In the genomic region with DNA sequence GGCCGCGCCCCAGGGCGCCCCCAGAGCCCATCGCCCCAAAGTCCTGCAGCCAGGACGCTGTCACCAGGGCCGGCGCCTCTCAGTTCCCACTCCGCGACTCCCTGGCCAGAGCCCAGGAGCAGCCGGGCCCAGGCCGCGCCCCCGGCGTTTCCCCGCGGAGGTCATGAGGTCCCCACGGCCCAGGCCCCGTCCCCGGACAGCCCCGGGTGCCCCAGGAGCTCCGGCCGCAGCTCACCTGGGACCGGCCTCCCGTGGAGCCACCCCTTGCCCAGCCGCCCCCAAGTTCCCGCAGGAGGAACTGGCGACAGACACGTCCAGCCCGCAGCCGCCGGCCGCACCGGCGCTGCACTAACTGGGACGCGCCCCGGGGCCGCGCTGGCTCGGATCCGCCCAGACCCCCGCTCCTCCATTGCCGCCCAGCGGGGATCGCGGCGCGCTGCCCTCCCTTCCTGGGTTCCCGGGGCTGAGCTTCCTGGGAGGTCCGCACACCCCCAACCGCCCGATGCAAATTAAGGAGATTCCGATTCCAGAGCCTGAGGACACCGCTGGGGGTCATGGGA, we compare ENCODE assay signal across 11 cellular contexts. TPM values are rescaled to one million over a fixed set of nuclear protein-coding genes. Genes with fewer than 3 reads are reported as not detected.
A peak's percentile ranks its signal among the peaks of the same experiment; 100 is the strongest.
DNase-seq lines count a peak whose midpoint lies in the region; ATAC-seq and TF ChIP-seq lines count a peak whose summit lies in the region.
"Had no signal": no experiment of that assay in that cellular context is flagged by ENCODE, and none has a peak within 500 bp of the region (broad histone marks: within the 10 kb centered on the region; RNA-seq: fewer than 3 reads in every experiment).

No MANE protein-coding gene starts in this region.

- peaks cover 34% of the 10 kb centered on the region for H3K27me3 Mint-ChIP-seq in activated CD8-positive, alpha-beta T cell treated with anti-CD3 and anti-CD28 coated beads for 36 hours
- H3K27me3 Mint-ChIP-seq in activated CD8-positive, alpha-beta T cell treated with anti-CD3 and anti-CD28 coated beads, Interleukin-2, amount 10 ng/mL, durations not matched to agents 7 days and 5 days (ENCODE audit: low read depth) = peaks cover 21% of the 10 kb centered on the region
- H3K27me3 Mint-ChIP-seq in naive thymus-derived CD4-positive, alpha-beta T cell = peaks cover 39 to 69% (median 48%) of the 10 kb centered on the region in 5 donors

- H3K27me3 ChIP-seq in naive thymus-derived CD4-positive, alpha-beta T cell (ENCODE audit: control insufficient read depth in 2 of 2, insufficient read depth in 2 of 2, low read length in 2 of 2) = peaks cover 0 to 5% of the 10 kb centered on the region in 2 donors
- no peaks in the 10 kb centered on the region for H3K27me3 ChIP-seq in thoracic aorta (replicated peaks; ENCODE audit: insufficient read depth)

- no peak overlapping the region for H3K27ac ChIP-seq in naive thymus-derived CD4-positive, alpha-beta T cell (ENCODE audit: low read depth, low read length)
- no peak overlapping the region for H3K27ac ChIP-seq in thoracic aorta
- no peak overlapping the region for H3K27ac ChIP-seq in RWPE1

- H3K4me3 ChIP-seq in fibroblast of pulmonary artery (replicated peaks; ENCODE audit: low read depth, low read length) = peak overlapping the region; percentile 7
- no peak overlapping the region for H3K4me3 ChIP-seq in naive thymus-derived CD4-positive, alpha-beta T cell (ENCODE audit: low read length)
- H3K4me3 ChIP-seq in thoracic aorta = peak overlapping the region; percentile 51

- no peaks in the 10 kb centered on the region for H3K36me3 ChIP-seq in naive thymus-derived CD4-positive, alpha-beta T cell (ENCODE audit: control insufficient read depth in 2 of 3, insufficient read depth in 3 of 3, low read length in 3 of 3)
- H3K36me3 ChIP-seq in thoracic aorta = no peaks in the 10 kb centered on the region

- peaks cover 10% of the 10 kb centered on the region for H3K36me3 Mint-ChIP-seq in activated CD8-positive, alpha-beta T cell treated with anti-CD3 and anti-CD28 coated beads for 36 hours (ENCODE audit: low read depth)
- no peaks in the 10 kb centered on the region for H3K36me3 Mint-ChIP-seq in activated CD8-positive, alpha-beta T cell treated with anti-CD3 and anti-CD28 coated beads, Interleukin-2, amount 10 ng/mL, durations not matched to agents 7 days and 5 days (ENCODE audit: low read depth)
- H3K36me3 Mint-ChIP-seq in naive thymus-derived CD4-positive, alpha-beta T cell = peaks cover 0 to 10% (median 4%) of the 10 kb centered on the region in 5 donors

- CTCF ChIA-PET in activated CD8-positive, alpha-beta T cell treated with anti-CD3 and anti-CD28 coated beads for 36 hours (lab: Charles Lee) = no interaction called here
- CTCF ChIA-PET in activated CD8-positive, alpha-beta T cell treated with anti-CD3 and anti-CD28 coated beads, Interleukin-2, amount 10 ng/mL, durations not matched to agents 7 days and 5 days (lab: Charles Lee) = no interaction called here
- CTCF ChIA-PET in naive thymus-derived CD4-positive, alpha-beta T cell (lab: Charles Lee) = no interaction called here
- CTCF ChIA-PET in RWPE1 (lab: Yijun Ruan, JAX) = no interaction called here

- peaks cover 0 to 5% (median 0%) of the 10 kb centered on the region in 3 experiments for H3K9me3 ChIP-seq in naive thymus-derived CD4-positive, alpha-beta T cell (ENCODE audit: control insufficient read depth in 2 of 3, low read length in 3 of 3)
- no peaks in the 10 kb centered on the region for H3K9me3 ChIP-seq in thoracic aorta

- H3K4me1 Mint-ChIP-seq in activated CD8-positive, alpha-beta T cell treated with anti-CD3 and anti-CD28 coated beads for 36 hours (ENCODE audit: low read depth) = peaks cover 7% of the 10 kb centered on the region
- H3K4me1 Mint-ChIP-seq in activated CD8-positive, alpha-beta T cell treated with anti-CD3 and anti-CD28 coated beads, Interleukin-2, amount 10 ng/mL, durations not matched to agents 7 days and 5 days (ENCODE audit: low read depth) = no peaks in the 10 kb centered on the region
- H3K4me1 Mint-ChIP-seq in naive thymus-derived CD4-positive, alpha-beta T cell = peaks cover 0 to 11% (median 4%) of the 10 kb centered on the region in 7 donors
- H3K4me1 Mint-ChIP-seq: activated CD8-positive, alpha-beta memory T cell treated with anti-CD3 and anti-CD28 coated beads, Interleukin-2, amount 10 ng/mL, durations not matched to agents 7 days and 5 days had no signal

- no peak for TF ChIP-seq CTCF in activated CD8-positive, alpha-beta T cell treated with anti-CD3 and anti-CD28 coated beads for 36 hours (IDR thresholded peaks at IDR 0.05)
- no peak for TF ChIP-seq CTCF in fibroblast of pulmonary artery (IDR thresholded peaks at IDR 0.05; ENCODE audit: low read length, missing control alignments)
- TF ChIP-seq CTCF in thoracic aorta (IDR thresholded peaks at IDR 0.05) = no peak
- no peak for TF ChIP-seq CTCF in RWPE1 (conservative IDR thresholded peaks at IDR 0.05; ENCODE audit: low read depth)

- ATAC-seq in activated CD8-positive, alpha-beta T cell treated with anti-CD3 and anti-CD28 coated beads for 36 hours = no peak
- no peak for ATAC-seq in activated CD8-positive, alpha-beta T cell treated with anti-CD3 and anti-CD28 coated beads, Interleukin-2, amount 10 ng/mL, durations not matched to agents 7 days and 5 days
- ATAC-seq in naive thymus-derived CD4-positive, alpha-beta T cell = no peak
- ATAC-seq in thoracic aorta (ENCODE audit: insufficient number of reproducible peaks, low FRiP score, low read depth) = no peak
- ATAC-seq: activated CD8-positive, alpha-beta memory T cell treated with anti-CD3 and anti-CD28 coated beads, Interleukin-2, amount 10 ng/mL, durations not matched to agents 7 days and 5 days had no signal

- POLR2A ChIA-PET in activated CD8-positive, alpha-beta T cell treated with anti-CD3 and anti-CD28 coated beads for 36 hours (lab: Charles Lee) = no interaction called here
- POLR2A ChIA-PET in activated CD8-positive, alpha-beta T cell treated with anti-CD3 and anti-CD28 coated beads, Interleukin-2, amount 10 ng/mL, durations not matched to agents 7 days and 5 days (lab: Charles Lee) = no interaction called here
- POLR2A ChIA-PET in naive thymus-derived CD4-positive, alpha-beta T cell (lab: Charles Lee) = no interaction called here
- POLR2A ChIA-PET in RWPE1 (lab: Yijun Ruan, JAX; ENCODE audit: low non-redundant PET) = no interaction called here

- no peak overlapping the region for H3K27ac Mint-ChIP-seq in activated CD8-positive, alpha-beta T cell treated with anti-CD3 and anti-CD28 coated beads for 36 hours
- no peak overlapping the region for H3K27ac Mint-ChIP-seq in activated CD8-positive, alpha-beta T cell treated with anti-CD3 and anti-CD28 coated beads, Interleukin-2, amount 10 ng/mL, durations not matched to agents 7 days and 5 days
- no peak overlapping the region for H3K27ac Mint-ChIP-seq in naive thymus-derived CD4-positive, alpha-beta T cell
- H3K27ac Mint-ChIP-seq: activated CD8-positive, alpha-beta memory T cell treated with anti-CD3 and anti-CD28 coated beads, Interleukin-2, amount 10 ng/mL, durations not matched to agents 7 days and 5 days had no signal

- peak; percentile 4 for DNase-seq in activated CD8-positive, alpha-beta T cell treated with anti-CD3 and anti-CD28 coated beads for 36 hours
- DNase-seq in activated CD8-positive, alpha-beta T cell treated with anti-CD3 and anti-CD28 coated beads, Interleukin-2, amount 10 ng/mL, durations not matched to agents 7 days and 5 days = no peak
- DNase-seq in fibroblast of pulmonary artery (ENCODE audit: low read depth) (no peak), thoracic aorta (ENCODE audit: low spot score) (no peak), SHP77 treated with DMSO at 0.1 percent for 48 hours (lab: John Stamatoyannopoulos, UW) (no peak), cerebellar nuclear complex (lab: John Stamatoyannopoulos, UW) (no peak), RWPE1 (ENCODE audit: low spot score) (no peak)
- DNase-seq in naive thymus-derived CD4-positive, alpha-beta T cell = no peak
- DNase-seq: activated CD8-positive, alpha-beta memory T cell treated with anti-CD3 and anti-CD28 coated beads, Interleukin-2, amount 10 ng/mL, durations not matched to agents 7 days and 5 days; NCI-H1436 treated with DMSO at 0.1 percent for 48 hours; SIG-M5 had no signal

- intact Hi-C loops in activated CD8-positive, alpha-beta T cell treated with anti-CD3 and anti-CD28 coated beads for 36 hours (cut with micrococcal nuclease) = no loop called here
- intact Hi-C loops in naive thymus-derived CD4-positive, alpha-beta T cell (cut with micrococcal nuclease) = loop anchor here in 1 of 2 donors (10.0 kb wide), 1 partner anchor 117 kb away; no protein-coding TSS in a partner anchor

- H3K9me3 Mint-ChIP-seq in activated CD8-positive, alpha-beta T cell treated with anti-CD3 and anti-CD28 coated beads for 36 hours = peaks cover 11% of the 10 kb centered on the region
- H3K9me3 Mint-ChIP-seq in activated CD8-positive, alpha-beta T cell treated with anti-CD3 and anti-CD28 coated beads, Interleukin-2, amount 10 ng/mL, durations not matched to agents 7 days and 5 days (ENCODE audit: insufficient read depth) = no peaks in the 10 kb centered on the region
- peaks cover 0 to 29% (median 17%) of the 10 kb centered on the region in 11 donors for H3K9me3 Mint-ChIP-seq in naive thymus-derived CD4-positive, alpha-beta T cell

- peak overlapping the region; percentile 43 for H3K4me3 Mint-ChIP-seq in activated CD8-positive, alpha-beta T cell treated with anti-CD3 and anti-CD28 coated beads for 36 hours
- no peak overlapping the region for H3K4me3 Mint-ChIP-seq in activated CD8-positive, alpha-beta T cell treated with anti-CD3 and anti-CD28 coated beads, Interleukin-2, amount 10 ng/mL, durations not matched to agents 7 days and 5 days
- peak overlapping the region in 8 of 10 donors; percentile 47 to 73 (median 62) for H3K4me3 Mint-ChIP-seq in naive thymus-derived CD4-positive, alpha-beta T cell
- H3K4me3 Mint-ChIP-seq: activated CD8-positive, alpha-beta memory T cell treated with anti-CD3 and anti-CD28 coated beads, Interleukin-2, amount 10 ng/mL, durations not matched to agents 7 days and 5 days had no signal

- no peaks in the 10 kb centered on the region for H3K4me1 ChIP-seq in naive thymus-derived CD4-positive, alpha-beta T cell (ENCODE audit: control insufficient read depth in 2 of 2, insufficient read depth in 2 of 2, low read length in 2 of 2)
- peaks cover 4 to 5% of the 10 kb centered on the region in 2 donors for H3K4me1 ChIP-seq in thoracic aorta (ENCODE audit: control insufficient read depth in 1 of 2, low read depth in 2 of 2)

RNA-seq across cellular contexts. Expression of gene AHSP, which starts 9.7 kb away (rescaled TPM):
- not detected for total RNA-seq in activated CD8-positive, alpha-beta T cell treated with anti-CD3 and anti-CD28 coated beads for 36 hours
- not detected for total RNA-seq in activated CD8-positive, alpha-beta T cell treated with anti-CD3 and anti-CD28 coated beads, Interleukin-2, amount 10 ng/mL, durations not matched to agents 7 days and 5 days
- total RNA-seq in naive thymus-derived CD4-positive, alpha-beta T cell = not detected
- polyA plus RNA-seq in naive thymus-derived CD4-positive, alpha-beta T cell = not detected
- total RNA-seq in thoracic aorta = not detected
- total RNA-seq: activated CD8-positive, alpha-beta memory T cell treated with anti-CD3 and anti-CD28 coated beads, Interleukin-2, amount 10 ng/mL, durations not matched to agents 7 days and 5 days had no signal

RNA-seq across cellular contexts. Expression of gene RUSF1, which starts 29.3 kb away (rescaled TPM):
- 10 to 100 TPM; 35.8 to 36.7 TPM for total RNA-seq in activated CD8-positive, alpha-beta T cell treated with anti-CD3 and anti-CD28 coated beads for 36 hours
- 10 to 100 TPM; 31.7 to 32.8 TPM for total RNA-seq in activated CD8-positive, alpha-beta T cell treated with anti-CD3 and anti-CD28 coated beads, Interleukin-2, amount 10 ng/mL, durations not matched to agents 7 days and 5 days
- 100 to 1,000 TPM in 2 of 5 experiments, 10 to 100 TPM in 3; 47.3 to 118 (median 89.5) TPM for total RNA-seq in naive thymus-derived CD4-positive, alpha-beta T cell
- 10 to 100 TPM; 22.8 to 30.1 TPM for polyA plus RNA-seq in naive thymus-derived CD4-positive, alpha-beta T cell
- 10 to 100 TPM; 67.9 to 74.2 TPM for total RNA-seq in thoracic aorta

RNA-seq across cellular contexts. Expression of gene SLC5A2, which starts 54.5 kb away (rescaled TPM):
- total RNA-seq in activated CD8-positive, alpha-beta T cell treated with anti-CD3 and anti-CD28 coated beads for 36 hours = not detected
- total RNA-seq in activated CD8-positive, alpha-beta T cell treated with anti-CD3 and anti-CD28 coated beads, Interleukin-2, amount 10 ng/mL, durations not matched to agents 7 days and 5 days = under 1 TPM in 1 of 2 experiments, not detected in 1; 0.13 TPM
- 1 to 10 TPM in 4 of 5 experiments, under 1 TPM in 1; 0.12 to 5.5 (median 3.7) TPM for total RNA-seq in naive thymus-derived CD4-positive, alpha-beta T cell
- 1 to 10 TPM; 2.4 to 3.3 TPM for polyA plus RNA-seq in naive thymus-derived CD4-positive, alpha-beta T cell
- total RNA-seq in thoracic aorta = under 1 TPM in 1 of 2 donors, not detected in 1; 0.85 TPM
- total RNA-seq: activated CD8-positive, alpha-beta memory T cell treated with anti-CD3 and anti-CD28 coated beads, Interleukin-2, amount 10 ng/mL, durations not matched to agents 7 days and 5 days had no signal
